Comparison of ENCODE assay signal across 8 cellular contexts in genomic region chr1:42816600-42817439, GRCh38. TPM values are rescaled to one million over a fixed set of nuclear protein-coding genes. Genes with fewer than 3 reads are reported as not detected.
DNase-seq lines count a peak whose midpoint lies in the region; ATAC-seq and TF ChIP-seq lines count a peak whose summit lies in the region.

Gene ERMAP, plus strand, starts transcription at chr1:42817122. Its CDS starts 13,327 bp downstream, at chr1:42830449.
Gene SVBP, minus strand, starts transcription at chr1:42817397. Its CDS starts 853 bp downstream, at chr1:42816544.

- DNase-seq in NCI-H82 treated with DMSO at 0.1 percent for 48 hours (lab: John Stamatoyannopoulos, UW; ENCODE audit: unreplicated experiment), result peak; percentile 76
- DNase-seq in activated CD4-positive, alpha-beta memory T cell treated with anti-CD3 and anti-CD28 coated beads, Interleukin-2, amount 10 ng/mL, durations not matched to agents 7 days and 5 days, result peak; percentile 94
- peak; percentile 97 for DNase-seq in ecto neural progenitor cell (ENCODE audit: low spot score)
- DNase-seq in lung microvascular endothelial cell (ENCODE audit: low read depth in 2 of 2), result peak; percentile 89 to 93
- DNase-seq in stimulated activated CD4-positive, alpha-beta T cell treated with anti-CD3 and anti-CD28 coated beads, TNF-alpha, amount 100 ng/mL, for 4 hours (ENCODE audit: low read depth in 3 of 3), result peak; percentile 94 to 96 (median 95)

- CTCF ChIA-PET in activated CD4-positive, alpha-beta memory T cell treated with anti-CD3 and anti-CD28 coated beads, Interleukin-2, amount 10 ng/mL, durations not matched to agents 7 days and 5 days (lab: Charles Lee), result interaction anchor here (0.6 to 3.5 kb wide), 12 partner anchors 9 to 359 kb away, joined by 3 to 18 read pairs (median 4); partner anchors contain the start of genes C1orf50, P3H1 and ZNF691

- peak within 1 kb of the TSS; percentile 79 for H3K4me3 Mint-ChIP-seq in activated CD4-positive, alpha-beta memory T cell treated with anti-CD3 and anti-CD28 coated beads, Interleukin-2, amount 10 ng/mL, durations not matched to agents 7 days and 5 days

- TF ChIP-seq CTCF in C4-2B (conservative IDR thresholded peaks at IDR 0.05), result no peak

- ATAC-seq in GM19397 (IDR thresholded peaks at IDR 0.05; ENCODE audit: unreplicated experiment) (peak; percentile 80), HG03558 (IDR thresholded peaks at IDR 0.05; ENCODE audit: extremely low read depth, unreplicated experiment) (peak; percentile 42)

- no peaks in the 10 kb centered on the region for H3K9me3 Mint-ChIP-seq in activated CD4-positive, alpha-beta memory T cell treated with anti-CD3 and anti-CD28 coated beads, Interleukin-2, amount 10 ng/mL, durations not matched to agents 7 days and 5 days

- peak within 1 kb of the TSS; percentile 79 for H3K27ac ChIP-seq in C4-2B

- POLR2A ChIA-PET in activated CD4-positive, alpha-beta memory T cell treated with anti-CD3 and anti-CD28 coated beads, Interleukin-2, amount 10 ng/mL, durations not matched to agents 7 days and 5 days (lab: Charles Lee), result interaction anchor here (0.6 to 3.5 kb wide), 15 partner anchors 10 to 573 kb away, joined by 3 to 35 read pairs (median 4); partner anchors contain the start of genes C1orf50, P3H1, PPIH and TMEM269

- peak within 1 kb of the TSS; percentile 75 for H3K27ac Mint-ChIP-seq in activated CD4-positive, alpha-beta memory T cell treated with anti-CD3 and anti-CD28 coated beads, Interleukin-2, amount 10 ng/mL, durations not matched to agents 7 days and 5 days

- H3K36me3 Mint-ChIP-seq in activated CD4-positive, alpha-beta memory T cell treated with anti-CD3 and anti-CD28 coated beads, Interleukin-2, amount 10 ng/mL, durations not matched to agents 7 days and 5 days (ENCODE audit: low read depth), result peaks cover 7% of the 10 kb centered on the region

- peaks cover 26% of the 10 kb centered on the region for H3K4me1 Mint-ChIP-seq in activated CD4-positive, alpha-beta memory T cell treated with anti-CD3 and anti-CD28 coated beads, Interleukin-2, amount 10 ng/mL, durations not matched to agents 7 days and 5 days

- H3K27me3 Mint-ChIP-seq in activated CD4-positive, alpha-beta memory T cell treated with anti-CD3 and anti-CD28 coated beads, Interleukin-2, amount 10 ng/mL, durations not matched to agents 7 days and 5 days, result no peaks in the 10 kb centered on the region

RNA-seq across cellular contexts. Expression of gene ERMAP, which starts in this region (rescaled TPM):
- total RNA-seq in activated CD4-positive, alpha-beta memory T cell treated with anti-CD3 and anti-CD28 coated beads, Interleukin-2, amount 10 ng/mL, durations not matched to agents 7 days and 5 days, result 1 to 10 TPM; 5.0 to 5.9 TPM
- total RNA-seq in lung microvascular endothelial cell, result 6.1 and 7.1 TPM in 2 replicates

RNA-seq across cellular contexts. Expression of gene SVBP, which starts in this region (rescaled TPM):
- 10 to 100 TPM; 17.4 to 19.2 TPM for total RNA-seq in activated CD4-positive, alpha-beta memory T cell treated with anti-CD3 and anti-CD28 coated beads, Interleukin-2, amount 10 ng/mL, durations not matched to agents 7 days and 5 days
- 18.7 and 20.0 TPM in 2 replicates for total RNA-seq in lung microvascular endothelial cell

Comparison
In these comparisons a context has a peak if more than half of its experiments do, and no peak if none do; other contexts are left out.
1. Peak in every context shown above with its lines: DNase-seq, ATAC-seq and H3K27ac ChIP-seq.